9 cellular contexts compared by ENCODE assay signal in genomic region chr20:19275630-19276071, GRCh38.
A peak's percentile ranks its signal among the peaks of the same experiment; 100 is the strongest.
DNase-seq lines count a peak whose midpoint lies in the region; ATAC-seq and TF ChIP-seq lines count a peak whose summit lies in the region.
"Had no signal": no experiment of that assay in that cellular context is flagged by ENCODE, and none has a peak within 500 bp of the region (broad histone marks: within the 10 kb centered on the region; RNA-seq: fewer than 3 reads in every experiment).

No MANE protein-coding gene starts in this region.

- TF ChIP-seq CTCF in omental fat pad (IDR thresholded peaks at IDR 0.05) (no peak), osteocyte (IDR thresholded peaks at IDR 0.05) (no peak)

- no peaks in the 10 kb centered on the region for H3K4me1 Mint-ChIP-seq in osteocyte (ENCODE audit: unreplicated experiment)

- no peak overlapping the region for H3K27ac Mint-ChIP-seq in osteocyte (ENCODE audit: unreplicated experiment)

- no peaks in the 10 kb centered on the region for H3K36me3 Mint-ChIP-seq in osteocyte (ENCODE audit: unreplicated experiment)
- H3K36me3 Mint-ChIP-seq: CD14-positive monocyte had no signal

- no peaks in the 10 kb centered on the region for H3K9me3 Mint-ChIP-seq in osteocyte (ENCODE audit: unreplicated experiment)

- no peak overlapping the region for H3K4me3 Mint-ChIP-seq in osteocyte (ENCODE audit: unreplicated experiment)
- H3K4me3 Mint-ChIP-seq: CD14-positive monocyte had no signal

- H3K27me3 Mint-ChIP-seq in osteocyte (ENCODE audit: unreplicated experiment), result no peaks in the 10 kb centered on the region

- peak; percentile 33 for ATAC-seq in omental fat pad (ENCODE audit: low FRiP score)
- no peak for ATAC-seq in GM18873 (IDR thresholded peaks at IDR 0.05; ENCODE audit: low FRiP score, unreplicated experiment)
- ATAC-seq in GM18907 (IDR thresholded peaks at IDR 0.05; ENCODE audit: unreplicated experiment), result no peak

- DNase-seq in Ammon's horn (ENCODE audit: low spot score) (peak; percentile 74), NCI-H510A (lab: John Stamatoyannopoulos, UW) (peak; percentile 75), fibroblast of the conjunctiva (ENCODE audit: low read depth) (peak; percentile 81), omental fat pad (ENCODE audit: low spot score) (no peak), osteocyte (ENCODE audit: extremely low spot score, unreplicated experiment) (no peak), GF-D8 (lab: John Stamatoyannopoulos, UW) (no peak)

Comparison
In these comparisons a context has a peak if more than half of its experiments do, and no peak if none do; other contexts are left out.
1. DNase-seq: peak in Ammon's horn (single experiment), NCI-H510A (single experiment) and fibroblast of the conjunctiva (single experiment); none in omental fat pad (single experiment), osteocyte (single experiment) and GF-D8 (single experiment).